ENCODE assay signal across 14 cellular contexts in the genomic region with DNA sequence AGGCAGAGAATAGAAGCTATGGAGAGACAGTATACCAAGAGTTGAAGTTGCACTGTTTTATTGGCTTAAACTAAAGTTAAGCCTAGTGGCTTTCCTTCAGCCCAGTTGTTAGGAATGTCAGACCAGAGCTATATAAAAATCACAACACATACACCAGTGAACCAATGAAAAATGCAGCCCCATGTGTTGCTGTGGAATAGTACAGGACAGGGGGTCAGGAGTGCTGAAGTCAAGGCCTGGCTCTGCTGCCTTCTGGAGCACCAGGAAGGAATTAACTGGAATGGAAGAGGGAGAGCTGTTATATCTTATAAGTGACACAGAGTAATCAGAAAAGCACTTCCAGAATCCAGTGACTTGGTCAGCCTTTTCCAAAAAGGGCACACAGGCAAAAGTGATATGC. TPM values are rescaled to one million over a fixed set of nuclear protein-coding genes. Genes with fewer than 3 reads are reported as not detected.
DNase-seq lines count a peak whose midpoint lies in the region; TF ChIP-seq lines count a peak whose summit lies in the region.
"Had no signal": no experiment of that assay in that cellular context is flagged by ENCODE, and none has a peak within 500 bp of the region (broad histone marks: within the 10 kb centered on the region; RNA-seq: fewer than 3 reads in every experiment).

No MANE protein-coding gene starts in this region.

- H2BK15ac ChIP-seq in mesenchymal stem cell (ENCODE audit: low read depth, poor library complexity, severe bottlenecking) = no peak overlapping the region

- H2BK12ac ChIP-seq in mesenchymal stem cell (ENCODE audit: low read length in 2 of 2) = no peak overlapping the region

- H3K4me1 ChIP-seq in mesenchymal stem cell (ENCODE audit: control insufficient read depth, insufficient read depth, low read depth, low read length) = peaks cover 2% of the 10 kb centered on the region
- H3K4me1 ChIP-seq: SJCRH30 had no signal

- H3K27me3 ChIP-seq in mesenchymal stem cell (ENCODE audit: control insufficient read depth in 1 of 2, insufficient read depth in 1 of 2, low read length in 2 of 2) = no peaks in the 10 kb centered on the region

- no peaks in the 10 kb centered on the region for H3K9me3 ChIP-seq in mesenchymal stem cell (ENCODE audit: control insufficient read depth, low read length)

- H2BK120ac ChIP-seq in mesenchymal stem cell (ENCODE audit: low read depth, low read length) = no peak overlapping the region

- no peak overlapping the region for H3K27ac ChIP-seq in mesenchymal stem cell (ENCODE audit: low read length, poor library complexity, severe bottlenecking)
- H3K27ac ChIP-seq: C4-2B, HL-60, SJCRH30 had no signal

- H3K4me1 Mint-ChIP-seq in type B pancreatic cell (ENCODE audit: unreplicated experiment) = peaks cover 32% of the 10 kb centered on the region

- H2AK5ac ChIP-seq in mesenchymal stem cell (ENCODE audit: low read length, severe bottlenecking) = no peak overlapping the region

- no peak overlapping the region for H3K4ac ChIP-seq in mesenchymal stem cell (ENCODE audit: low read depth in 1 of 2, low read length in 2 of 2)

- no peak overlapping the region for H3K4me3 Mint-ChIP-seq in type B pancreatic cell

- H3K14ac ChIP-seq in mesenchymal stem cell (ENCODE audit: low read length in 2 of 2) = no peak overlapping the region

- no peaks in the 10 kb centered on the region for H3K36me3 ChIP-seq in mesenchymal stem cell (ENCODE audit: control insufficient read depth in 1 of 2, insufficient read depth in 2 of 2, low read depth in 1 of 2, low read length in 2 of 2)
- H3K36me3 ChIP-seq: SJCRH30 had no signal

- H2BK5ac ChIP-seq in mesenchymal stem cell (ENCODE audit: low read depth, low read length, poor library complexity, severe bottlenecking) = no peak overlapping the region

- H2AFZ ChIP-seq in mesenchymal stem cell (ENCODE audit: low read depth, low read length) = no peak overlapping the region

- no peaks in the 10 kb centered on the region for H3K9me3 Mint-ChIP-seq in type B pancreatic cell

- H3K36me3 Mint-ChIP-seq in type B pancreatic cell = no peaks in the 10 kb centered on the region

- H3K23ac ChIP-seq in mesenchymal stem cell (ENCODE audit: low read length in 2 of 2) = no peak overlapping the region

- TF ChIP-seq CTCF in type B pancreatic cell (conservative IDR thresholded peaks at IDR 0.05) = no peak

- H3K4me3 ChIP-seq in mesenchymal stem cell (ENCODE audit: insufficient read depth in 1 of 2, low read depth in 1 of 2, low read length in 2 of 2) = no peak overlapping the region
- H3K4me3 ChIP-seq: SJCRH30 had no signal

- peaks cover 3% of the 10 kb centered on the region for H3K27me3 Mint-ChIP-seq in type B pancreatic cell

- H4K91ac ChIP-seq in mesenchymal stem cell (ENCODE audit: low read length) = no peak overlapping the region

- peak; percentile 21 for DNase-seq in AG20443 (ENCODE audit: low spot score)
- DNase-seq in M059J (ENCODE audit: low read depth) = peak; percentile 11
- DNase-seq in fibroblast of peridontal ligament (ENCODE audit: extremely low read depth) = peak; percentile 14
- DNase-seq in mesenchymal stem cell = peak; percentile 59
- no peak for DNase-seq in SIG-M5 treated with dmso at 0.1 percent for 504 hours (lab: John Stamatoyannopoulos, UW; ENCODE audit: unreplicated experiment)
- DNase-seq in DMS53 (lab: John Stamatoyannopoulos, UW) = no peak
- DNase-seq in type B pancreatic cell (ENCODE audit: extremely low spot score, unreplicated experiment) = no peak
- DNase-seq: NCI-H187, NCI-H226, NCI-H526 treated with DMSO at 0.1 percent for 48 hours, SJCRH30 had no signal

- no peak overlapping the region for H4K8ac ChIP-seq in mesenchymal stem cell (ENCODE audit: low read length)

- H3K4me2 ChIP-seq in mesenchymal stem cell (ENCODE audit: low read length, poor library complexity, severe bottlenecking) = no peak overlapping the region

- H3K18ac ChIP-seq in mesenchymal stem cell (ENCODE audit: low read depth in 1 of 2, low read length in 2 of 2) = no peak overlapping the region

- H3K79me1 ChIP-seq in mesenchymal stem cell (replicated peaks; ENCODE audit: low read length, poor library complexity, severe bottlenecking) = no peaks in the 10 kb centered on the region

- no peak overlapping the region for H3K27ac Mint-ChIP-seq in type B pancreatic cell

- no peak overlapping the region for H3K9ac ChIP-seq in mesenchymal stem cell (ENCODE audit: low read length)

RNA-seq across cellular contexts. Expression of gene OSR1, which starts 58.9 kb away (rescaled TPM):
- 0.15 TPM in 1 of 2 replicates, not detected in the other for total RNA-seq in M059J (2014; rRNA removed; shearing (Covaris generic))
- 2.6 TPM for polyA plus RNA-seq in mesenchymal stem cell (2013, experiment 1 of 2)
- polyA plus RNA-seq in mesenchymal stem cell (2013, experiment 2 of 2) = 2.7 TPM
- 9.5 and 55.7 TPM in 2 replicates for total RNA-seq in type B pancreatic cell (ENCODE audit: low replicate concordance)
- total RNA-seq: OCI-LY7 had no signal

Comparison
In these comparisons a context has a peak if more than half of its experiments do, and no peak if none do; other contexts are left out.
1. DNase-seq: peak in AG20443 (single experiment), M059J (single experiment), fibroblast of peridontal ligament (single experiment) and mesenchymal stem cell (single experiment); none in SIG-M5 treated with dmso at 0.1 percent for 504 hours (single experiment), DMS53 (single experiment) and type B pancreatic cell (single experiment).